24 cellular contexts compared by ENCODE assay signal in the genomic region with DNA sequence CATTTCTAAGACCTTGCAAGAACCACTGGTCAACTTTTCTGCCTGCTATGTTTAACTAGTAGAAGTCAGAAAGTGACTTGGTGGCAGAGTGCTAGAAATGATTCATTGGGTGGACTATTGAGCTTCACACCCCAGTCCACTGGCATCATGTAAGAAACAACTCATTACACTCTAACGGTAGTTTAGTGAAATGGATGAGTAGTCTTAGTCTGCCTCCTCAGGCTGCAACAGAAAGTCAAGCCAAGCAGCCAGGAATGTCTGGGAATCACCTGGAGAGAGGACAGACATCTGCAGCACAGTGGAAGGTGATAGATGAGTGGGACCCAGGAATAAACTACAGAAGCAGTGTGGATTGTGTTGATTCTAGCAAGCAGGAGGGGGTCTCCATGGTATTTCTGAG.
A peak's percentile ranks its signal among the peaks of the same experiment; 100 is the strongest.
DNase-seq lines count a peak whose midpoint lies in the region; ATAC-seq and TF ChIP-seq lines count a peak whose summit lies in the region.
"Had no signal": no experiment of that assay in that cellular context is flagged by ENCODE, and none has a peak within 500 bp of the region (broad histone marks: within the 10 kb centered on the region; RNA-seq: fewer than 3 reads in every experiment).

No MANE protein-coding gene starts in this region.

- no peaks in the 10 kb centered on the region for H3K4me1 Mint-ChIP-seq in activated naive CD4-positive, alpha-beta T cell treated with anti-CD3 and anti-CD28 coated beads for 36 hours (ENCODE audit: low read depth)
- H3K4me1 Mint-ChIP-seq: CD4-positive, alpha-beta memory T cell had no signal

- H3K27me3 ChIP-seq in breast epithelium (no peaks in the 10 kb centered on the region), mesenchymal stem cell (ENCODE audit: control insufficient read depth in 1 of 2, insufficient read depth in 1 of 2, low read length in 2 of 2) (no peaks in the 10 kb centered on the region)
- H3K27me3 ChIP-seq: BLaER1 had no signal

- no peak overlapping the region for H3K4me3 ChIP-seq in fibroblast of mammary gland (ENCODE audit: control insufficient read depth, low read depth, low read length)
- H3K4me3 ChIP-seq in breast epithelium = no peak overlapping the region
- no peak overlapping the region for H3K4me3 ChIP-seq in mesenchymal stem cell (ENCODE audit: insufficient read depth in 1 of 2, low read depth in 1 of 2, low read length in 2 of 2)
- H3K4me3 ChIP-seq: BLaER1, SK-N-MC had no signal

- H3K4ac ChIP-seq in mesenchymal stem cell (ENCODE audit: low read depth in 1 of 2, low read length in 2 of 2) = no peak overlapping the region

- H3K4me3 Mint-ChIP-seq in activated naive CD4-positive, alpha-beta T cell treated with anti-CD3 and anti-CD28 coated beads for 36 hours = no peak overlapping the region
- H3K4me3 Mint-ChIP-seq: CD4-positive, alpha-beta memory T cell had no signal

- no peak overlapping the region for H3K18ac ChIP-seq in mesenchymal stem cell (ENCODE audit: low read depth in 1 of 2, low read length in 2 of 2)

- no peaks in the 10 kb centered on the region for H3K36me3 ChIP-seq in breast epithelium
- no peaks in the 10 kb centered on the region for H3K36me3 ChIP-seq in mesenchymal stem cell (ENCODE audit: control insufficient read depth in 1 of 2, insufficient read depth in 2 of 2, low read depth in 1 of 2, low read length in 2 of 2)
- H3K36me3 ChIP-seq: BLaER1 had no signal

- H2AFZ ChIP-seq in mesenchymal stem cell (ENCODE audit: low read depth, low read length) = no peak overlapping the region

- CTCF ChIA-PET in activated naive CD4-positive, alpha-beta T cell treated with anti-CD3 and anti-CD28 coated beads for 36 hours (lab: Charles Lee) = no interaction called here

- H3K79me1 ChIP-seq in mesenchymal stem cell (replicated peaks; ENCODE audit: low read length, poor library complexity, severe bottlenecking) = peaks cover 27% of the 10 kb centered on the region

- H2BK120ac ChIP-seq in mesenchymal stem cell (ENCODE audit: low read depth, low read length) = no peak overlapping the region

- no peak overlapping the region for H3K27ac Mint-ChIP-seq in activated naive CD4-positive, alpha-beta T cell treated with anti-CD3 and anti-CD28 coated beads for 36 hours
- H3K27ac Mint-ChIP-seq: CD4-positive, alpha-beta memory T cell had no signal

- peak overlapping the region in 1 of 2 donors; percentile 34 for H3K27ac ChIP-seq in breast epithelium
- no peak overlapping the region for H3K27ac ChIP-seq in mesenchymal stem cell (ENCODE audit: low read length, poor library complexity, severe bottlenecking)
- H3K27ac ChIP-seq: BLaER1, RWPE1, SK-N-MC had no signal

- 87% methylated on average over 1 of the region's 1 CpG for WGBS in mesenchymal stem cell

- no peak for TF ChIP-seq CTCF in fibroblast of mammary gland (conservative IDR thresholded peaks at IDR 0.05; ENCODE audit: control insufficient read depth, insufficient read depth, low read depth, low read length)
- TF ChIP-seq CTCF in breast epithelium (IDR thresholded peaks at IDR 0.05) = no peak

- H3K9me3 ChIP-seq in breast epithelium (no peaks in the 10 kb centered on the region), mesenchymal stem cell (ENCODE audit: control insufficient read depth, low read length) (peaks cover 4% of the 10 kb centered on the region)
- H3K9me3 ChIP-seq: Caco-2 had no signal

- H3K4me1 ChIP-seq in breast epithelium (no peaks in the 10 kb centered on the region), mesenchymal stem cell (ENCODE audit: control insufficient read depth, insufficient read depth, low read depth, low read length) (peaks cover 9% of the 10 kb centered on the region)
- H3K4me1 ChIP-seq: Caco-2 had no signal

- H4K8ac ChIP-seq in mesenchymal stem cell (ENCODE audit: low read length) = no peak overlapping the region

- H2AK5ac ChIP-seq in mesenchymal stem cell (ENCODE audit: low read length, severe bottlenecking) = no peak overlapping the region

- DNase-seq in NCI-H69 (lab: John Stamatoyannopoulos, UW) (peak; percentile 35), fibroblast of mammary gland (ENCODE audit: low read depth) (peak; percentile 3), left kidney (ENCODE audit: low read depth, low spot score) (peak; percentile 69), breast epithelium (ENCODE audit: low spot score in 2 of 2) (no peak), mesenchymal stem cell (no peak)
- no peak for DNase-seq in activated naive CD4-positive, alpha-beta T cell treated with anti-CD3 and anti-CD28 coated beads for 36 hours
- DNase-seq: ACHN; Caco-2; CD4-positive, alpha-beta memory T cell; DND-41; HCEC 1CT; KG1; NCI-H1092 treated with DMSO at 0.1 percent for 48 hours; NCI-H1436 treated with DMSO at 0.1 percent for 48 hours; NCI-H2029 treated with DMSO at 0.1 percent for 48 hours; NCI-H226; NCI-H510A treated with DMSO at 0.1 percent for 48 hours; NCI-H774; NK-92 treated with Interleukin-12 subunit alpha and Interleukin-12 subunit beta, amount 100 ng/mL, for 24 hours; SHP77 treated with DMSO at 0.1 percent for 48 hours had no signal

- no peak overlapping the region for H2BK5ac ChIP-seq in mesenchymal stem cell (ENCODE audit: low read depth, low read length, poor library complexity, severe bottlenecking)

- H3K9ac ChIP-seq in mesenchymal stem cell (ENCODE audit: low read length) = no peak overlapping the region
- H3K9ac ChIP-seq: BLaER1 had no signal

- ATAC-seq in GM21529 (IDR thresholded peaks at IDR 0.05; ENCODE audit: unreplicated experiment) = no peak

- H2BK12ac ChIP-seq in mesenchymal stem cell (ENCODE audit: low read length in 2 of 2) = no peak overlapping the region

- intact Hi-C loops in breast epithelium (cut with DNase I; ENCODE audit: low total_unique reads) = no loop called here
- intact Hi-C loops in activated naive CD4-positive, alpha-beta T cell treated with anti-CD3 and anti-CD28 coated beads for 36 hours (cut with micrococcal nuclease) = no loop called here

- TF ChIP-seq POLR2A in breast epithelium (IDR thresholded peaks at IDR 0.05) = no peak

- no peak overlapping the region for H4K91ac ChIP-seq in mesenchymal stem cell (ENCODE audit: low read length)

- no peak overlapping the region for H3K23ac ChIP-seq in mesenchymal stem cell (ENCODE audit: low read length in 2 of 2)

- peaks cover 8% of the 10 kb centered on the region for H3K9me3 Mint-ChIP-seq in activated naive CD4-positive, alpha-beta T cell treated with anti-CD3 and anti-CD28 coated beads for 36 hours

- no peak overlapping the region for H3K4me2 ChIP-seq in mesenchymal stem cell (ENCODE audit: low read length, poor library complexity, severe bottlenecking)
- H3K4me2 ChIP-seq: BLaER1 had no signal

- H3K36me3 Mint-ChIP-seq in activated naive CD4-positive, alpha-beta T cell treated with anti-CD3 and anti-CD28 coated beads for 36 hours (ENCODE audit: low read depth) = no peaks in the 10 kb centered on the region
- H3K36me3 Mint-ChIP-seq: CD4-positive, alpha-beta memory T cell had no signal

- H3K27me3 Mint-ChIP-seq in activated naive CD4-positive, alpha-beta T cell treated with anti-CD3 and anti-CD28 coated beads for 36 hours (ENCODE audit: low read depth) = peaks cover 6% of the 10 kb centered on the region

- no peak overlapping the region for H3K14ac ChIP-seq in mesenchymal stem cell (ENCODE audit: low read length in 2 of 2)

- no peak overlapping the region for H2BK15ac ChIP-seq in mesenchymal stem cell (ENCODE audit: low read depth, poor library complexity, severe bottlenecking)

Comparison
In these comparisons a context has a peak if more than half of its experiments do, and no peak if none do; other contexts are left out.
1. DNase-seq: peak in NCI-H69 (single experiment), fibroblast of mammary gland (single experiment) and left kidney (single experiment); none in breast epithelium (0 of 2), mesenchymal stem cell (single experiment) and activated naive CD4-positive, alpha-beta T cell treated with anti-CD3 and anti-CD28 coated beads for 36 hours (single experiment).